37 cellular contexts compared by ENCODE assay signal in the genomic region with DNA sequence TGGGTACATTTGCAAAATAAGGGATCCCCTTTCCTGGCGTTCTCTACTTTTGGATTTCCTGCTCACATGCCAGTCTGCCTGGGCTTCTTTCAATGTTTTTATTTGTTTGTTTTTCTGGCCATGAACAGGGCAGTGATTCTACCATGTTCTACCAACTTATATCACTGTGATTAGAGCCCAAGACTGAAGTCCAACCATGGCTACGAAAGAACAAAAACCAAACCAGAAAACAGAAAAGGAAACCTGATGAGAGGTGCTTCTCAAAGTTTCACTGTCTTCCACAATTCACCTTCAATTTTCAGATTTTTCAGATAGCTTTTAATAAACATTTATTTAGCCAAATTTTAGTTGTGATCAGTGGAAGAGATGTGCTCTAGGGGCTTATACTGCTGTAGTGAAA.
"Had no signal": no experiment of that assay in that cellular context is flagged by ENCODE, and none has a peak within 500 bp of the region (broad histone marks: within the 10 kb centered on the region; RNA-seq: fewer than 3 reads in every experiment).

No MANE protein-coding gene starts in this region.

- H3K36me3 ChIP-seq: adrenal gland, ascending aorta, brain microvascular endothelial cell, breast epithelium, cardiac muscle cell had no signal

- H3K27me3 Mint-ChIP-seq: activated naive CD4-positive, alpha-beta T cell treated with anti-CD3 and anti-CD28 coated beads, Interleukin-2, amount 10 ng/mL, durations not matched to agents 7 days and 5 days; activated naive CD4-positive, alpha-beta T cell treated with anti-CD3 and anti-CD28 coated beads, Interleukin-2, amount 50 U/mL, for 24 hours; activated naive CD8-positive, alpha-beta T cell; activated naive CD8-positive, alpha-beta T cell treated with anti-CD3 and anti-CD28 coated beads for 36 hours; activated naive CD8-positive, alpha-beta T cell treated with anti-CD3 and anti-CD28 coated beads, Interleukin-2, amount 10 ng/mL, durations not matched to agents 7 days and 5 days; activated naive CD8-positive, alpha-beta T cell treated with anti-CD3 and anti-CD28 coated beads, Interleukin-2, amount 50 U/mL, for 24 hours; activated T-helper 17 cell treated with anti-CD3 and anti-CD28 coated beads, Interleukin-2, amount 50 U/mL, for 72 hours; central memory CD8-positive, alpha-beta T cell had no signal

- H3K27me3 ChIP-seq: adrenal gland, ascending aorta, body of pancreas, brain microvascular endothelial cell, breast epithelium, cardiac muscle cell had no signal

- DNase-seq: activated effector memory CD4-positive, alpha-beta T cell treated with anti-CD3 and anti-CD28 coated beads, Interleukin-2, amount 50 U/mL, for 16 hours; activated effector memory CD4-positive, alpha-beta T cell treated with Interleukin-2 at 50 U/mL for 16 hours; activated gamma-delta T cell; activated gamma-delta T cell treated with Interleukin-2 at 50 U/mL for 16 hours; activated naive CD4-positive, alpha-beta T cell; activated naive CD4-positive, alpha-beta T cell treated with anti-CD3 and anti-CD28 coated beads for 36 hours; activated naive CD4-positive, alpha-beta T cell treated with anti-CD3 and anti-CD28 coated beads, Interleukin-2, amount 10 ng/mL, durations not matched to agents 7 days and 5 days; activated naive CD4-positive, alpha-beta T cell treated with anti-CD3 and anti-CD28 coated beads, Interleukin-2, amount 50 U/mL, for 16 hours; activated naive CD4-positive, alpha-beta T cell treated with Interleukin-2 at 50 U/mL for 16 hours; activated naive CD8-positive, alpha-beta T cell treated with anti-CD3 and anti-CD28 coated beads for 36 hours; activated naive CD8-positive, alpha-beta T cell treated with anti-CD3 and anti-CD28 coated beads, Interleukin-2, amount 10 ng/mL, durations not matched to agents 7 days and 5 days; activated naive CD8-positive, alpha-beta T cell treated with anti-CD3 and anti-CD28 coated beads, Interleukin-2, amount 50 U/mL, for 24 hours; activated T-cell treated with anti-CD3 and anti-CD28 coated beads, Interleukin-2, amount 50 U/mL, for 4 hours; activated T-cell treated with anti-CD3 and anti-CD28 coated beads, Interleukin-2, amount 50 U/mL, for 48 hours; activated T-cell treated with anti-CD3 and anti-CD28 coated beads, Interleukin-2, amount 50 U/mL, for 72 hours; adrenal gland; amniotic stem cell; amygdala; anterior cingulate cortex; aorta; body of pancreas; brain microvascular endothelial cell; caudate nucleus; central memory CD4-positive, alpha-beta T cell; cerebellar nuclear complex had no signal

- FAIRE-seq: bronchial epithelial cell had no signal

- H3K4me1 Mint-ChIP-seq: activated naive CD4-positive, alpha-beta T cell treated with anti-CD3 and anti-CD28 coated beads, Interleukin-2, amount 10 ng/mL, durations not matched to agents 7 days and 5 days; activated naive CD4-positive, alpha-beta T cell treated with anti-CD3 and anti-CD28 coated beads, Interleukin-2, amount 50 U/mL, for 24 hours; activated naive CD8-positive, alpha-beta T cell treated with anti-CD3 and anti-CD28 coated beads for 36 hours; activated naive CD8-positive, alpha-beta T cell treated with anti-CD3 and anti-CD28 coated beads, Interleukin-2, amount 10 ng/mL, durations not matched to agents 7 days and 5 days; activated naive CD8-positive, alpha-beta T cell treated with anti-CD3 and anti-CD28 coated beads, Interleukin-2, amount 50 U/mL, for 24 hours; activated T-helper 17 cell treated with anti-CD3 and anti-CD28 coated beads, Interleukin-2, amount 50 U/mL, for 72 hours; brain; central memory CD8-positive, alpha-beta T cell had no signal

- H3K4me1 ChIP-seq: adrenal gland, ascending aorta, body of pancreas, breast epithelium had no signal

- H3K9me3 Mint-ChIP-seq: activated naive CD4-positive, alpha-beta T cell treated with anti-CD3 and anti-CD28 coated beads for 36 hours; activated naive CD4-positive, alpha-beta T cell treated with anti-CD3 and anti-CD28 coated beads, Interleukin-2, amount 10 ng/mL, durations not matched to agents 7 days and 5 days; activated naive CD4-positive, alpha-beta T cell treated with anti-CD3 and anti-CD28 coated beads, Interleukin-2, amount 50 U/mL, for 24 hours; activated naive CD8-positive, alpha-beta T cell treated with anti-CD3 and anti-CD28 coated beads for 36 hours; activated naive CD8-positive, alpha-beta T cell treated with anti-CD3 and anti-CD28 coated beads, Interleukin-2, amount 10 ng/mL, durations not matched to agents 7 days and 5 days; activated naive CD8-positive, alpha-beta T cell treated with anti-CD3 and anti-CD28 coated beads, Interleukin-2, amount 50 U/mL, for 24 hours; activated T-cell treated with anti-CD3 and anti-CD28 coated beads, Interleukin-2, amount 50 U/mL, for 4 hours; activated T-cell treated with anti-CD3 and anti-CD28 coated beads, Interleukin-2, amount 50 U/mL, for 72 hours; activated T-helper 1 cell treated with anti-CD3 and anti-CD28 coated beads, Interleukin-12 subunit alpha, Interleukin-12 subunit beta, Interleukin-2, Interleukin-4 antibody, amounts not matched to agents 30 ng/mL and 10 ng/mL and 1 ng/mL, durations not matched to agents 14 hours and 24 hours and 36 hours; activated T-helper 17 cell treated with anti-CD3 and anti-CD28 coated beads, Interleukin-2, amount 50 U/mL, for 72 hours; activated T-helper 2 cell treated with anti-CD3 and anti-CD28 coated beads, Interferon-gamma antibody, Interleukin-2, Interleukin-4, amounts not matched to agents 10 μg/mL and 5 μg/mL and 100 μg/mL, durations not matched to agents 14 hours and 24 hours and 36 hours; brain had no signal

- H3K4me3 Mint-ChIP-seq: activated naive CD4-positive, alpha-beta T cell treated with anti-CD3 and anti-CD28 coated beads for 36 hours; activated naive CD4-positive, alpha-beta T cell treated with anti-CD3 and anti-CD28 coated beads, Interleukin-2, amount 10 ng/mL, durations not matched to agents 7 days and 5 days; activated naive CD4-positive, alpha-beta T cell treated with anti-CD3 and anti-CD28 coated beads, Interleukin-2, amount 50 U/mL, for 24 hours; activated naive CD8-positive, alpha-beta T cell; activated naive CD8-positive, alpha-beta T cell treated with anti-CD3 and anti-CD28 coated beads for 36 hours; activated naive CD8-positive, alpha-beta T cell treated with anti-CD3 and anti-CD28 coated beads, Interleukin-2, amount 10 ng/mL, durations not matched to agents 7 days and 5 days; activated naive CD8-positive, alpha-beta T cell treated with anti-CD3 and anti-CD28 coated beads, Interleukin-2, amount 50 U/mL, for 24 hours; activated T-cell treated with anti-CD3 and anti-CD28 coated beads, Interleukin-2, amount 50 U/mL, for 4 hours; activated T-cell treated with anti-CD3 and anti-CD28 coated beads, Interleukin-2, amount 50 U/mL, for 72 hours; activated T-helper 1 cell treated with anti-CD3 and anti-CD28 coated beads, Interleukin-12 subunit alpha, Interleukin-12 subunit beta, Interleukin-2, Interleukin-4 antibody, amounts not matched to agents 30 ng/mL and 10 ng/mL and 1 ng/mL, durations not matched to agents 14 hours and 24 hours and 36 hours; activated T-helper 17 cell treated with anti-CD3 and anti-CD28 coated beads, Interleukin-2, amount 50 U/mL, for 72 hours; brain; central memory CD8-positive, alpha-beta T cell had no signal

- H3K9me3 ChIP-seq: adrenal gland, ascending aorta, body of pancreas, breast epithelium had no signal

- H3K4me3 ChIP-seq: adrenal gland, ascending aorta, body of pancreas, breast epithelium, cardiac muscle cell had no signal

- H3K36me3 Mint-ChIP-seq: activated naive CD4-positive, alpha-beta T cell treated with anti-CD3 and anti-CD28 coated beads, Interleukin-2, amount 10 ng/mL, durations not matched to agents 7 days and 5 days; activated naive CD4-positive, alpha-beta T cell treated with anti-CD3 and anti-CD28 coated beads, Interleukin-2, amount 50 U/mL, for 24 hours; activated naive CD4-positive, alpha-beta T cell treated with anti-CD3 and anti-CD28 coated beads, Interleukin-2, amount 50 U/mL, for 72 hours; activated naive CD8-positive, alpha-beta T cell; activated naive CD8-positive, alpha-beta T cell treated with anti-CD3 and anti-CD28 coated beads for 36 hours; activated naive CD8-positive, alpha-beta T cell treated with anti-CD3 and anti-CD28 coated beads, Interleukin-2, amount 10 ng/mL, durations not matched to agents 7 days and 5 days; brain had no signal

- ATAC-seq: activated naive CD4-positive, alpha-beta T cell treated with anti-CD3 and anti-CD28 coated beads, Interleukin-2, amount 50 U/mL, for 72 hours; activated naive CD8-positive, alpha-beta T cell treated with anti-CD3 and anti-CD28 coated beads, Interleukin-2, amount 50 U/mL, for 24 hours; activated T-cell treated with anti-CD3 and anti-CD28 coated beads, Interleukin-2, amount 50 U/mL, for 4 hours; activated T-cell treated with anti-CD3 and anti-CD28 coated beads, Interleukin-2, amount 50 U/mL, for 72 hours; activated T-helper 17 cell treated with anti-CD3 and anti-CD28 coated beads, Interleukin-2, amount 50 U/mL, for 72 hours; body of pancreas had no signal

- H3K27ac Mint-ChIP-seq: activated naive CD4-positive, alpha-beta T cell treated with anti-CD3 and anti-CD28 coated beads for 36 hours; activated naive CD4-positive, alpha-beta T cell treated with anti-CD3 and anti-CD28 coated beads, Interleukin-2, amount 10 ng/mL, durations not matched to agents 7 days and 5 days; activated naive CD4-positive, alpha-beta T cell treated with anti-CD3 and anti-CD28 coated beads, Interleukin-2, amount 50 U/mL, for 24 hours; activated naive CD4-positive, alpha-beta T cell treated with anti-CD3 and anti-CD28 coated beads, Interleukin-2, amount 50 U/mL, for 72 hours; activated naive CD8-positive, alpha-beta T cell; activated naive CD8-positive, alpha-beta T cell treated with anti-CD3 and anti-CD28 coated beads for 36 hours; activated naive CD8-positive, alpha-beta T cell treated with anti-CD3 and anti-CD28 coated beads, Interleukin-2, amount 10 ng/mL, durations not matched to agents 7 days and 5 days; activated naive CD8-positive, alpha-beta T cell treated with anti-CD3 and anti-CD28 coated beads, Interleukin-2, amount 50 U/mL, for 24 hours; activated T-cell treated with anti-CD3 and anti-CD28 coated beads, Interleukin-2, amount 50 U/mL, for 72 hours; activated T-helper 1 cell treated with anti-CD3 and anti-CD28 coated beads, Interleukin-12 subunit alpha, Interleukin-12 subunit beta, Interleukin-2, Interleukin-4 antibody, amounts not matched to agents 30 ng/mL and 10 ng/mL and 1 ng/mL, durations not matched to agents 14 hours and 24 hours and 36 hours; activated T-helper 17 cell treated with anti-CD3 and anti-CD28 coated beads, Interleukin-2, amount 50 U/mL, for 72 hours; activated T-helper 2 cell treated with anti-CD3 and anti-CD28 coated beads, Interferon-gamma antibody, Interleukin-2, Interleukin-4, amounts not matched to agents 10 μg/mL and 5 μg/mL and 100 μg/mL, durations not matched to agents 14 hours and 24 hours and 36 hours; brain had no signal

- H3K27ac ChIP-seq: adrenal gland, ascending aorta, body of pancreas, brain microvascular endothelial cell, breast epithelium, cardiac muscle cell had no signal
